ENCODE assay signal across 8 cellular contexts in the genomic region with DNA sequence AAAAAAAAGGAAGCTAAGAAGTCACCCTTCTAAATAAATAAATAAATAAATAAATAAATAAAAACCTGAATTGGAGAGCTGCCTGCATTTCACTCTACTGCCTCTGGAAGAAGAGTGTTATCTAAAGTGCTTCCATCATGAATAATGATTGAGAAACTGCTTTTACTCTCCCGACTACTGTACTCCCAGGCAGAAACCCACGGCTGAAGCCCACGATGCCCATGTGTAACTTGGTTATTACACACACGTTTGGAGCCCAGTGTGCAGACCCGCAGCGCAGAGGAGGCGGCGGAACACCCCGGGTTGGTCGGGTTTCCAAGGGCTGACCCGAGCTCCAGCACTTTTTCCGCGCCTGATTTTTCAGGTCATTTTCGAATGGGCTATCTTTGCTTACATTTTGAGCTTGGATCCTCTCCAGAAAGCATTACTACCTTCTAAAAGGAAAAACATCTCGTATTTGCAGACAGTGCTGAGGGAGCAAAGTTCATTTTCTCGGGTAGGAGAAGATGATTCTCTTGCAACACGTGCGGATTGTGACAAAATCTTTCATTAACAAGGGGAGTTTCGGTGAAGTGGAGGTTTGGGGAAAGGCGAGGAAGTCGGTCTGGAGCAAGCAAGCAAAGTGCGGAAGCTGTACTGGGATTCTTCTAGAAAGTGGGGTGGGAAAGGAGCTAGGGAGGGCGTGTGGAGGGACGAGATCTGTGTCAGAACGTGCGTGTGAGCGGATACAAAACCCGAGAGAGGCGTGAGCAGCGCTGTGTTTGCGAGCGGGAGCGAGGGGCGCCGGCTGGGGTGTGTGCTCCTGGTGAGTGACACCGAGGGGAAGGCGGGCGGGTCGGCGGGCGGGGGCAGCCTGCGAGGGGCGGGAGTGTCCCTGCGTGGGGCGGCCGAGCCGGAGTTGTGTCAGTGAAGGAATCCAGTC. TPM values are rescaled to one million over a fixed set of nuclear protein-coding genes. Genes with fewer than 3 reads are reported as not detected.
DNase-seq lines count a peak whose midpoint lies in the region; ATAC-seq and TF ChIP-seq lines count a peak whose summit lies in the region.

SPATS2L (plus strand) TSS at position 897 of the 922 bp plus-strand sequence. CDS start 82,552 bp downstream, outside the sequence.

- TF ChIP-seq CTCF in AG04449 (IDR thresholded peaks at IDR 0.05; ENCODE audit: insufficient read depth, low read length, missing control alignments): no peak
- TF ChIP-seq CTCF in OCI-LY7 (conservative IDR thresholded peaks at IDR 0.05; ENCODE audit: low read length): no peak
- TF ChIP-seq CTCF in mucosa of descending colon (IDR thresholded peaks at IDR 0.05): no peak

- peak within 1 kb of the TSS; percentile 81 for H3K4me3 Mint-ChIP-seq in activated T-cell treated with anti-CD3 and anti-CD28 coated beads, Interleukin-2, amount 50 U/mL, for 24 hours

- peak within 1 kb of the TSS; percentile 63 for H3K4me2 ChIP-seq in OCI-LY7 (ENCODE audit: low read length)

- H3K4me3 ChIP-seq in AG04449 (ENCODE audit: low read depth, low read length): peak within 1 kb of the TSS; percentile 77
- peak within 1 kb of the TSS; percentile 70 for H3K4me3 ChIP-seq in OCI-LY7 (ENCODE audit: low read depth, low read length, poor library complexity, severe bottlenecking)
- peak within 1 kb of the TSS; percentile 77 for H3K4me3 ChIP-seq in mucosa of descending colon

- no peak within 1 kb of the TSS for H3K27ac ChIP-seq in OCI-LY7 (ENCODE audit: low read depth, low read length, poor library complexity, severe bottlenecking)

- DNase-seq in AG04449 (ENCODE audit: low read depth, low spot score) (no peak), OCI-LY7 (ENCODE audit: low spot score) (peak; percentile 34), erythroblast (lab: John Stamatoyannopoulos, UW) (peak; percentile 32 to 47), mucosa of descending colon (peak; percentile 79 to 87 (median 84))
- DNase-seq in activated T-cell treated with anti-CD3 and anti-CD28 coated beads, Interleukin-2, amount 50 U/mL, for 24 hours: peak; percentile 74
- peak; percentile 15 to 35 for DNase-seq in stimulated activated CD8-positive, alpha-beta memory T cell treated with anti-CD3 and anti-CD28 coated beads, Interleukin-7, amount 100 ng/mL, for 4 hours (ENCODE audit: low read depth in 2 of 2)

- H3K4me1 Mint-ChIP-seq in activated T-cell treated with anti-CD3 and anti-CD28 coated beads, Interleukin-2, amount 50 U/mL, for 24 hours (ENCODE audit: low read depth): peaks cover 17% of the 10 kb centered on the region

- peaks cover 30% of the 10 kb centered on the region for H3K27me3 Mint-ChIP-seq in activated T-cell treated with anti-CD3 and anti-CD28 coated beads, Interleukin-2, amount 50 U/mL, for 24 hours

- POLR2A ChIA-PET in AG04449 (lab: Yijun Ruan, JAX) (interaction anchor here (0.6 to 1.3 kb wide), 4 partner anchors 52 to 158 kb away, joined by 3 to 4 read pairs (median 3); no protein-coding TSS in a partner anchor), OCI-LY7 (lab: Charles Lee) (interaction anchor here (0.6 to 0.9 kb wide), 4 partner anchors 9 to 248 kb away, joined by 3 to 5 read pairs (median 3); no protein-coding TSS in a partner anchor)

- H3K36me3 Mint-ChIP-seq in activated T-cell treated with anti-CD3 and anti-CD28 coated beads, Interleukin-2, amount 50 U/mL, for 24 hours (ENCODE audit: low read depth): peaks cover 3% of the 10 kb centered on the region

- H3K9me2 ChIP-seq in OCI-LY7 (ENCODE audit: insufficient read depth, low read length): no peaks in the 10 kb centered on the region

- no peak for TF ChIP-seq POLR2A in erythroblast (IDR thresholded peaks at IDR 0.05; ENCODE audit: low read length)

- H3K4me1 ChIP-seq in OCI-LY7 (ENCODE audit: insufficient read depth, low read length, poor library complexity, severe bottlenecking) (peaks cover 5% of the 10 kb centered on the region), mucosa of descending colon (ENCODE audit: low read depth) (peaks cover 8% of the 10 kb centered on the region)

- CTCF ChIA-PET in AG04449 (lab: Yijun Ruan, JAX): interaction anchor here (1.0 to 3.3 kb wide), 10 partner anchors 13 to 326 kb away, joined by 3 to 22 read pairs (median 3); no protein-coding TSS in a partner anchor
- CTCF ChIA-PET in OCI-LY7 (lab: Charles Lee; ENCODE audit: unreplicated experiment): interaction anchor here (0.9 kb wide), 1 partner anchor 41 kb away, joined by 3 read pairs; no protein-coding TSS in a partner anchor

- no peaks in the 10 kb centered on the region for H3K79me2 ChIP-seq in OCI-LY7 (ENCODE audit: insufficient read depth, low read depth, low read length)

- H3K27ac Mint-ChIP-seq in activated T-cell treated with anti-CD3 and anti-CD28 coated beads, Interleukin-2, amount 50 U/mL, for 24 hours: peak within 1 kb of the TSS; percentile 71

- intact Hi-C loops in OCI-LY7 (cut with micrococcal nuclease; ENCODE audit: unreplicated experiment) (loop anchor here (5.0 to 10.0 kb wide), 2 partner anchors 161 to 399 kb away; no protein-coding TSS in a partner anchor), mucosa of descending colon (cut with DNase I, micrococcal nuclease) (loop anchor here in 1 of 2 donors (10.0 kb wide), 1 partner anchor 169 kb away; no protein-coding TSS in a partner anchor)

- H3K9me3 ChIP-seq in OCI-LY7 (ENCODE audit: low read length): no peaks in the 10 kb centered on the region
- no peaks in the 10 kb centered on the region for H3K9me3 ChIP-seq in mucosa of descending colon

- no peaks in the 10 kb centered on the region for H4K20me1 ChIP-seq in OCI-LY7 (ENCODE audit: insufficient read depth, low read length)

- no peaks in the 10 kb centered on the region for H3K9me3 Mint-ChIP-seq in activated T-cell treated with anti-CD3 and anti-CD28 coated beads, Interleukin-2, amount 50 U/mL, for 24 hours

- BruUV-seq in OCI-LY7 (replicated peaks; lab: Mats Ljungman, UMichigan): no TSS peak

- H2AFZ ChIP-seq in OCI-LY7 (ENCODE audit: low read length): peak within 1 kb of the TSS; percentile 56; the same call in 1 of the 2 replicates

- ATAC-seq in GM18909 (IDR thresholded peaks at IDR 0.05; ENCODE audit: poor library complexity, unreplicated experiment) (peak; percentile 60), HG03139 (IDR thresholded peaks at IDR 0.05; ENCODE audit: unreplicated experiment) (peak; percentile 43), mucosa of descending colon (peak; percentile 76)

- H3K36me3 ChIP-seq in OCI-LY7 (ENCODE audit: insufficient read depth, low read length) (no peaks in the 10 kb centered on the region), mucosa of descending colon (ENCODE audit: low read depth) (no peaks in the 10 kb centered on the region)

RNA-seq across cellular contexts. Expression of gene SPATS2L, which starts in this region (rescaled TPM):
- 5.2 and 8.4 TPM in 2 replicates for total RNA-seq in OCI-LY7 (2014; rRNA removed; shearing (Covaris generic))
- 3.1 and 6.1 TPM in 2 replicates for total RNA-seq in OCI-LY7 (2022)
- 100 to 1,000 TPM; 160 to 238 (median 232) TPM for total RNA-seq in mucosa of descending colon

Comparison
In these comparisons a context has a peak if more than half of its experiments do, and no peak if none do; other contexts are left out.
1. RNA of gene SPATS2L (total RNA-seq): 160 to 238 TPM in mucosa of descending colon; 3.1 to 8.4 TPM in OCI-LY7; every median in the first group is over 10 times any median in the second.
2. Peak in every context shown above with its lines, with median percentiles within 50 percentile points of each other: H3K4me3 ChIP-seq and ATAC-seq.